Comparison of ENCODE assay signal across 1 cellular context in genomic region chr6:26569433-26569764, GRCh38.
TF ChIP-seq lines count a peak whose summit lies in the region.

No MANE protein-coding gene starts in this region.

TF ChIP-seq in K562, 482 proteins besides CTCF, POLR2A, EP300 and RAD21 (continued from another document and continues in another):
- peak; percentile 9; the same call in 1 of the 2 replicates for TF ChIP-seq ZBTB40 (IDR thresholded peaks at IDR 0.05)
- no peak for TF ChIP-seq ZBTB40 (CRISPR knock-in tag; IDR thresholded peaks at IDR 0.05)
- TF ChIP-seq ZNF134 (CRISPR knock-in tag; conservative IDR thresholded peaks at IDR 0.05): no peak
- TF ChIP-seq TBP (optimal IDR thresholded peaks at IDR 0.05; ENCODE audit: low read depth, low read length): no peak
- TF ChIP-seq CHD4 (IDR thresholded peaks at IDR 0.05; ENCODE audit: insufficient read depth, insufficient replicate concordance, low read depth, low read length, poor library complexity, severe bottlenecking): peak; percentile 12
- TF ChIP-seq PRPF4 (IDR thresholded peaks at IDR 0.05; ENCODE audit: insufficient read depth, low read depth, low read length, poor library complexity, severe bottlenecking): no peak
- TF ChIP-seq NONO (IDR thresholded peaks at IDR 0.05; ENCODE audit: low read depth in 2 of 2, low read length in 1 of 2): no peak
- TF ChIP-seq EZH2 (IDR thresholded peaks at IDR 0.05; ENCODE audit: borderline replicate concordance, low read depth, low read length): no peak
- no peak for TF ChIP-seq ZC3H8 (IDR thresholded peaks at IDR 0.05)
- TF ChIP-seq SIN3B (IDR thresholded peaks at IDR 0.05; ENCODE audit: low read depth): no peak
- TF ChIP-seq ZNF75A (CRISPR knock-in tag; IDR thresholded peaks at IDR 0.05): no peak
- TF ChIP-seq ZNF395 (CRISPR knock-in tag; IDR thresholded peaks at IDR 0.05): 0 out of 2 replicates have a peak, but pooled peaks have one; percentile 12
- 0 out of 2 replicates have a peak, but pooled peaks have one; percentile 0 for TF ChIP-seq FOXM1 (IDR thresholded peaks at IDR 0.05; ENCODE audit: low read depth)
- TF ChIP-seq FOXM1 (CRISPR knock-in tag; IDR thresholded peaks at IDR 0.05; ENCODE audit: low read depth): no peak
- no peak for TF ChIP-seq MBD2 (IDR thresholded peaks at IDR 0.05; ENCODE audit: borderline replicate concordance, low read depth)
- no peak for TF ChIP-seq CHD2 (IDR thresholded peaks at IDR 0.05; ENCODE audit: low read depth, low read length)
- TF ChIP-seq RBM14 (IDR thresholded peaks at IDR 0.05; ENCODE audit: borderline replicate concordance, insufficient read depth, low read depth, low read length): no peak
- no peak for TF ChIP-seq ZBTB43 (CRISPR knock-in tag; IDR thresholded peaks at IDR 0.05)
- no peak for TF ChIP-seq HES1 (IDR thresholded peaks at IDR 0.05; ENCODE audit: low read depth)
- TF ChIP-seq ELF2 (CRISPR knock-in tag; IDR thresholded peaks at IDR 0.05): peak; percentile 70
- no peak for TF ChIP-seq ZBTB1 (CRISPR knock-in tag; IDR thresholded peaks at IDR 0.05; ENCODE audit: borderline replicate concordance, low read depth)
- TF ChIP-seq ZNF766 (CRISPR knock-in tag; conservative IDR thresholded peaks at IDR 0.05): 0 out of 2 replicates have a peak, but pooled peaks have one; percentile 18
- no peak for TF ChIP-seq ILF3 (IDR thresholded peaks at IDR 0.05; ENCODE audit: borderline replicate concordance)
- no peak for TF ChIP-seq NR2F6 (CRISPR knock-in tag; IDR thresholded peaks at IDR 0.05)
- TF ChIP-seq KAT2B (IDR thresholded peaks at IDR 0.05; ENCODE audit: low read depth, low read length): no peak
- no peak for TF ChIP-seq SUPT5H (IDR thresholded peaks at IDR 0.05)
- no peak for TF ChIP-seq ZNF174 (CRISPR knock-in tag; IDR thresholded peaks at IDR 0.05)
- no peak for TF ChIP-seq BRD9 (IDR thresholded peaks at IDR 0.05; ENCODE audit: low read depth, partially characterized antibody)
- TF ChIP-seq MAFG (tag; conservative IDR thresholded peaks at IDR 0.05): no peak
- TF ChIP-seq NFXL1 (CRISPR knock-in tag; IDR thresholded peaks at IDR 0.05): no peak
- no peak for TF ChIP-seq CHD1 (IDR thresholded peaks at IDR 0.05; ENCODE audit: low read length)
- no peak for TF ChIP-seq SMAD4 (CRISPR knock-in tag; conservative IDR thresholded peaks at IDR 0.05)
- no peak for TF ChIP-seq OTX1 (CRISPR knock-in tag; IDR thresholded peaks at IDR 0.05)
- no peak for TF ChIP-seq STAT5A (IDR thresholded peaks at IDR 0.05; ENCODE audit: borderline replicate concordance, low read length)
- TF ChIP-seq ARHGAP35 (IDR thresholded peaks at IDR 0.05; ENCODE audit: partially characterized antibody): no peak
- no peak for TF ChIP-seq SIRT6 (IDR thresholded peaks at IDR 0.05; ENCODE audit: low read depth, low read length)
- TF ChIP-seq NFIC (IDR thresholded peaks at IDR 0.05): no peak
- no peak for TF ChIP-seq ETV1 (tag; conservative IDR thresholded peaks at IDR 0.05; ENCODE audit: low read depth)
- no peak for TF ChIP-seq ZHX1 (conservative IDR thresholded peaks at IDR 0.05; ENCODE audit: low read length)
- TF ChIP-seq NRF1 (conservative IDR thresholded peaks at IDR 0.05 in 1 of 2, IDR thresholded peaks at IDR 0.05 in 1 of 2): peak in 1 of 2 experiments; percentile 7; a peak in 2 of 4 replicates
- TF ChIP-seq SPI1 (IDR thresholded peaks at IDR 0.05; ENCODE audit: borderline replicate concordance, low read depth, low read length): no peak
- TF ChIP-seq CHAMP1 (IDR thresholded peaks at IDR 0.05): no peak
- no peak for TF ChIP-seq TAL1 (IDR thresholded peaks at IDR 0.05)
